In the genomic region with DNA sequence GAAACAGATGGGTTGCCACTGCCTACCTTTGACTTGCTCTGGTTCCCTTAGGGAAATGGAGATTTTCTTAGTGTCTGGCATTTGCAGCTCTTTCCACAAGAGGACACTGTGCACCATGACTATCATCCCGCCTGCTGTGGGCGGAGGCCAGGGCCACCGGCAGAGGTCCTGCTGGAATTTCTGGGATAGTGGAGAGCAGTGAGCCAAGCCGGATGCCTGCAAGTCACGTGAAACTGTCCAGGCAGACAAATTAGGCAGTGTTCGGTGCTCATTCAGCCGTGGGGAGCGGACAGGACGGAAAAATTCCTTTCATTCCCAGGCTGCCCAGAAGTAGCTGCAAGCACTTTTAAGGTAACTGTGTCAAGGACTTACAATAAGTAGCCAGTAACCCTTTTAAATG, we compare ENCODE assay signal across 8 cellular contexts. TPM values are rescaled to one million over a fixed set of nuclear protein-coding genes. Genes with fewer than 3 reads are reported as not detected.
A peak's percentile ranks its signal among the peaks of the same experiment; 100 is the strongest.
DNase-seq lines count a peak whose midpoint lies in the region; ATAC-seq and TF ChIP-seq lines count a peak whose summit lies in the region.

No MANE protein-coding gene starts in this region.

- CTCF ChIA-PET in Panc1 (lab: Charles Lee): interaction anchor here (0.6 to 1.2 kb wide), 2 partner anchors 9 to 331 kb away, joined by 9 read pairs; no protein-coding TSS in a partner anchor

- DNase-seq in 8988T (peak; percentile 41), HT1080 (ENCODE audit: low read depth) (peak; percentile 84), Panc1 (ENCODE audit: low read depth, low spot score) (peak; percentile 22), mucosa of descending colon (peak; percentile 58 to 63 (median 61)), activated gamma-delta T cell treated with Interleukin-2 at 50 U/mL for 16 hours (no peak)
- DNase-seq in activated T-cell treated with anti-CD3 and anti-CD28 coated beads, Interleukin-2, amount 50 U/mL, for 1 hour: no peak
- no peak for DNase-seq in stimulated activated CD4-positive, alpha-beta T cell treated with anti-CD3 and anti-CD28 coated beads, Interleukin-2, amount 100 ng/mL, for 24 hours

- H3K4me1 ChIP-seq in Panc1 (ENCODE audit: control insufficient read depth, insufficient read depth, low read length) (no peaks in the 10 kb centered on the region), mucosa of descending colon (ENCODE audit: low read depth) (no peaks in the 10 kb centered on the region)

- H3K27me3 ChIP-seq in Panc1 (ENCODE audit: control insufficient read depth, insufficient read depth, low read length): no peaks in the 10 kb centered on the region

- H3K4me3 ChIP-seq in Panc1 (ENCODE audit: low read depth in 2 of 2, low read length in 2 of 2) (no peak overlapping the region), mucosa of descending colon (no peak overlapping the region)

- in situ Hi-C loops in Panc1 (cut with HindIII; ENCODE audit: low pct_unique_long_range_greater_than_20kb, low sequenced_read_pairs): no loop called here

- POLR2A ChIA-PET in Panc1 (lab: Charles Lee): no interaction called here

- H3K9me3 ChIP-seq in Panc1 (ENCODE audit: control insufficient read depth, insufficient read depth, low read depth, low read length) (no peaks in the 10 kb centered on the region), mucosa of descending colon (no peaks in the 10 kb centered on the region)

- no TSS peak for BruUV-seq in Panc1 (replicated peaks; lab: Mats Ljungman, UMichigan)

- H3K27ac ChIP-seq in Panc1 (ENCODE audit: low read length): no peak overlapping the region

- intact Hi-C loops in Panc1 (cut with micrococcal nuclease; ENCODE audit: unreplicated experiment): loop anchor here (1.0 kb wide), 1 partner anchor 332 kb away; no protein-coding TSS in a partner anchor
- intact Hi-C loops in mucosa of descending colon (cut with DNase I, micrococcal nuclease): loop anchor here in 1 of 2 donors (10.0 kb wide), 1 partner anchor 336 kb away; no protein-coding TSS in a partner anchor

- H3K36me3 ChIP-seq in Panc1 (ENCODE audit: control insufficient read depth, insufficient read depth, low read length): no peaks in the 10 kb centered on the region
- H3K36me3 ChIP-seq in mucosa of descending colon (ENCODE audit: low read depth): no peaks in the 10 kb centered on the region

- ATAC-seq in Panc1: peak; percentile 98
- ATAC-seq in esophagus mucosa: peak; percentile 94
- ATAC-seq in mucosa of descending colon: peak; percentile 95

- peak; percentile 87 for TF ChIP-seq CTCF in Panc1 (IDR thresholded peaks at IDR 0.05)
- peak; percentile 44 for TF ChIP-seq CTCF in mucosa of descending colon (IDR thresholded peaks at IDR 0.05)

RNA-seq across cellular contexts. Expression of gene IGSF5, which starts 43.4 kb away (rescaled TPM):
- 0.13 TPM in 1 of 2 replicates, not detected in the other for total RNA-seq in HT1080 (2014; rRNA removed; shearing (Covaris generic))
- polyA plus RNA-seq in HT1080 (2015; cell fraction: cytosol; rRNA removed): 0.10 TPM in 1 of 2 replicates, not detected in the other
- not detected in 2 replicates for polyA plus RNA-seq in HT1080 (2015; cell fraction: nucleus; rRNA removed)
- total RNA-seq in Panc1 (2021; ENCODE audit: unreplicated experiment): not detected
- not detected for polyA plus RNA-seq in Panc1 (2012; ENCODE audit: insufficient read length)
- total RNA-seq in esophagus mucosa: not detected
- under 1 TPM; 0.23 to 0.29 (median 0.25) TPM for total RNA-seq in mucosa of descending colon

Comparison
In these comparisons a context has a peak if more than half of its experiments do, and no peak if none do; other contexts are left out.
1. DNase-seq: peak in 8988T (single experiment), HT1080 (single experiment), Panc1 (single experiment) and mucosa of descending colon (3 of 3); none in activated T-cell treated with anti-CD3 and anti-CD28 coated beads, Interleukin-2, amount 50 U/mL, for 1 hour (single experiment), stimulated activated CD4-positive, alpha-beta T cell treated with anti-CD3 and anti-CD28 coated beads, Interleukin-2, amount 100 ng/mL, for 24 hours (0 of 2) and activated gamma-delta T cell treated with Interleukin-2 at 50 U/mL for 16 hours (single experiment).
2. Peak in every context shown above with its lines, with median percentiles within 50 percentile points of each other: ATAC-seq.